Comparison of ENCODE assay signal across 11 cellular contexts in genomic region chr12:48881652-48882324, GRCh38. TPM values are rescaled to one million over a fixed set of nuclear protein-coding genes. Genes with fewer than 3 reads are reported as not detected.
DNase-seq lines count a peak whose midpoint lies in the region; ATAC-seq and TF ChIP-seq lines count a peak whose summit lies in the region.
"Had no signal": no experiment of that assay in that cellular context is flagged by ENCODE, and none has a peak within 500 bp of the region (broad histone marks: within the 10 kb centered on the region; RNA-seq: fewer than 3 reads in every experiment).

No MANE protein-coding gene starts in this region.

- TF ChIP-seq CTCF in cardiac muscle cell (IDR thresholded peaks at IDR 0.05; ENCODE audit: low read depth, low read length) (no peak), right atrium auricular region (IDR thresholded peaks at IDR 0.05) (no peak), coronary artery (IDR thresholded peaks at IDR 0.05) (no peak), mesothelial cell of epicardium (IDR thresholded peaks at IDR 0.05; ENCODE audit: unreplicated experiment) (no peak), upper lobe of left lung (IDR thresholded peaks at IDR 0.05) (no peak)

- peak in 1 of 2 donors; percentile 6 for ATAC-seq in upper lobe of left lung (ENCODE audit: low FRiP score in 2 of 2)
- no peak for ATAC-seq in HG03095 (IDR thresholded peaks at IDR 0.05; ENCODE audit: unreplicated experiment)

- peak overlapping the region; percentile 72 for H3K27ac ChIP-seq in cardiac muscle cell
- H3K27ac ChIP-seq in right atrium auricular region, result peak overlapping the region in 1 of 2 donors; percentile 26
- peak overlapping the region in 1 of 2 donors; percentile 51 for H3K27ac ChIP-seq in coronary artery
- H3K27ac ChIP-seq in upper lobe of left lung, result peak overlapping the region; percentile 7 to 68 (median 47)

- H3K27ac Mint-ChIP-seq in mesothelial cell of epicardium, result peak overlapping the region; percentile 97

- peaks cover 17% of the 10 kb centered on the region for H3K4me1 ChIP-seq in cardiac muscle cell (ENCODE audit: low read depth)
- peaks cover 0 to 25% of the 10 kb centered on the region in 2 donors for H3K4me1 ChIP-seq in right atrium auricular region
- H3K4me1 ChIP-seq in upper lobe of left lung, result peaks cover 12 to 29% (median 22%) of the 10 kb centered on the region in 4 donors

- H3K27me3 Mint-ChIP-seq in mesothelial cell of epicardium (ENCODE audit: low read depth), result no peaks in the 10 kb centered on the region

- no peak for TF ChIP-seq POLR2A in upper lobe of left lung (IDR thresholded peaks at IDR 0.05)

- 32 to 39% methylated on average over 10 of the region's 10 CpGs for WGBS in upper lobe of left lung, 2 donors

- no peaks in the 10 kb centered on the region for H3K9me3 ChIP-seq in cardiac muscle cell (ENCODE audit: low read depth)
- no peaks in the 10 kb centered on the region for H3K9me3 ChIP-seq in right atrium auricular region
- H3K9me3 ChIP-seq in upper lobe of left lung, result no peaks in the 10 kb centered on the region

- H3K4me3 ChIP-seq in cardiac muscle cell (no peak overlapping the region), right atrium auricular region (peak overlapping the region in 1 of 2 donors; percentile 19), coronary artery (peak overlapping the region; percentile 54), upper lobe of left lung (peak overlapping the region in 3 of 4 donors; percentile 8 to 27 (median 23))
- H3K4me3 ChIP-seq: lung had no signal

- no peak for TF ChIP-seq EP300 in upper lobe of left lung (IDR thresholded peaks at IDR 0.05)

- no peaks in the 10 kb centered on the region for H3K9me3 Mint-ChIP-seq in mesothelial cell of epicardium

- H3K36me3 ChIP-seq in cardiac muscle cell (no peaks in the 10 kb centered on the region), right atrium auricular region (no peaks in the 10 kb centered on the region), upper lobe of left lung (no peaks in the 10 kb centered on the region)

- DNase-seq in cardiac muscle cell (ENCODE audit: low read depth in 1 of 2, low spot score in 1 of 2) (peak in 1 of 2 donors; percentile 33), right atrium auricular region (ENCODE audit: low spot score) (no peak), coronary artery (ENCODE audit: low spot score) (no peak), mesothelial cell of epicardium (ENCODE audit: low spot score in 2 of 2, unreplicated experiment in 2 of 2) (no peak), upper lobe of left lung (no peak), glomerular visceral epithelial cell (ENCODE audit: extremely low spot score) (no peak)
- DNase-seq in activated CD4-positive, alpha-beta T cell treated with anti-CD3 and anti-CD28 coated beads, Interleukin-2, amount 50 U/mL, for 1 hour, result no peak
- DNase-seq: activated CD8-positive, alpha-beta memory T cell treated with anti-CD3 and anti-CD28 coated beads, Interleukin-2, amount 50 U/mL, for 48 hours; NCI-H2081 treated with DMSO at 0.1 percent for 48 hours had no signal

- H3K36me3 Mint-ChIP-seq in mesothelial cell of epicardium, result no peaks in the 10 kb centered on the region

- H3K4me1 Mint-ChIP-seq in mesothelial cell of epicardium, result peaks cover 45% of the 10 kb centered on the region

- H3K4me3 Mint-ChIP-seq in mesothelial cell of epicardium, result peak overlapping the region; percentile 39

- H3K27me3 ChIP-seq in cardiac muscle cell, result no peaks in the 10 kb centered on the region
- H3K27me3 ChIP-seq in right atrium auricular region, result no peaks in the 10 kb centered on the region
- no peaks in the 10 kb centered on the region for H3K27me3 ChIP-seq in upper lobe of left lung

RNA-seq across cellular contexts. Expression of gene RND1, which starts 16.1 kb away (rescaled TPM):
- total RNA-seq in cardiac muscle cell (2.1 and 2.9 TPM in 2 replicates), right atrium auricular region (under 1 TPM in 1 of 2 donors, not detected in 1; 0.70 TPM), mesothelial cell of epicardium (14.9 to 15.8 TPM (median 15.0 TPM) in 3 replicates), upper lobe of left lung (10 to 100 TPM in 4 of 6 donors, 1 to 10 TPM in 2; 7.2 to 23.0 (median 14.2) TPM)
- 3.5 and 7.2 TPM in 2 replicates for polyA plus RNA-seq in cardiac muscle cell

RNA-seq across cellular contexts. Expression of gene DDX23, which starts 29.8 kb away (rescaled TPM):
- total RNA-seq in cardiac muscle cell (66.3 and 89.5 TPM in 2 replicates), right atrium auricular region (10 to 100 TPM; 28.3 to 34.2 TPM), mesothelial cell of epicardium (88.5 to 106 TPM (median 97.9 TPM) in 3 replicates), upper lobe of left lung (100 to 1,000 TPM in 1 of 6 donors, 10 to 100 TPM in 5; 64.5 to 163 (median 81.8) TPM)
- polyA plus RNA-seq in cardiac muscle cell, result 35.3 and 49.0 TPM in 2 replicates

RNA-seq across cellular contexts. Expression of gene FKBP11, which starts 43.5 kb away (rescaled TPM):
- total RNA-seq in cardiac muscle cell (8.9 and 9.4 TPM in 2 replicates), right atrium auricular region (10 to 100 TPM in 1 of 2 donors, 1 to 10 TPM in 1; 9.1 to 10.2 TPM), mesothelial cell of epicardium (30.5 to 34.7 TPM (median 33.7 TPM) in 3 replicates), upper lobe of left lung (10 to 100 TPM in 5 of 6 donors, 1 to 10 TPM in 1; 9.4 to 31.9 (median 19.3) TPM)
- 3.4 and 11.9 TPM in 2 replicates for polyA plus RNA-seq in cardiac muscle cell
